ENCODE assay signal across 9 cellular contexts in the genomic region with DNA sequence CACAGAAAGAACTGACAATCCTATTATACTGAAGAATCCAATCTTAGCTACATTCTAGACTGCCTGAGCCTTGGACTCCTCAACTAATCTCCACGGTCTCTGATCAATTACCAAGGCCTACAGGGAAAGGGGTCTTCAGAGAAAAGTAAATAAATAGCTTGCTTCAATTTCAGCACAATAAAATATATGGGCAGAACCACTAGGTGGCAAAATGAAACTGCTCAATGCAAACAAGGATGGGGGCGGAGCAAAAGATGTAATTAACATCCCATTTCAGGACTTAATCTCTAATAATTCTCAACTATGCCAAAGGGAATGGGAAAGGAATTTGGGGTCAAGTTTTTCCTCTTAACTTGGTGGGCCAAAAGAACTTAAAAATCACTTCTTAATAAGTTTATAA.
A peak's percentile ranks its signal among the peaks of the same experiment; 100 is the strongest.
DNase-seq lines count a peak whose midpoint lies in the region; ATAC-seq, FAIRE-seq and TF ChIP-seq lines count a peak whose summit lies in the region.
"Had no signal": no experiment of that assay in that cellular context is flagged by ENCODE, and none has a peak within 500 bp of the region (broad histone marks: within the 10 kb centered on the region; RNA-seq: fewer than 3 reads in every experiment).

No MANE protein-coding gene starts in this region.

- no peak for FAIRE-seq in keratinocyte (lab: Jason Lieb, UNC)

- no peaks in the 10 kb centered on the region for H4K20me1 ChIP-seq in keratinocyte (ENCODE audit: control insufficient read depth, extremely low read depth, insufficient read depth, low read length)

- no peaks in the 10 kb centered on the region for H3K27me3 ChIP-seq in left ventricle myocardium inferior (ENCODE audit: low read depth)
- H3K27me3 ChIP-seq in adipocyte (replicated peaks; ENCODE audit: control insufficient read depth, insufficient read depth, low read length) = no peaks in the 10 kb centered on the region
- no peaks in the 10 kb centered on the region for H3K27me3 ChIP-seq in keratinocyte (ENCODE audit: control insufficient read depth, extremely low read depth, insufficient read depth, low read length)

- H3K27ac ChIP-seq in left ventricle myocardium inferior (replicated peaks) = no peak overlapping the region
- no peak overlapping the region for H3K27ac ChIP-seq in keratinocyte (ENCODE audit: control insufficient read depth, insufficient read depth, low read length)
- H3K27ac ChIP-seq: epithelial cell of prostate had no signal

- dilution Hi-C loops in keratinocyte (cut with MboI; ENCODE audit: extremely low pct_ligation_motif_present, low sequenced_read_pairs) = no loop called here

- no peak overlapping the region for H3K4me2 ChIP-seq in keratinocyte (ENCODE audit: control insufficient read depth, extremely low read depth, insufficient read depth, low read depth, low read length)

- no peaks in the 10 kb centered on the region for H3K9me1 ChIP-seq in keratinocyte (ENCODE audit: control insufficient read depth, extremely low read depth, insufficient read depth, low read length)

- H3K4me1 ChIP-seq in left ventricle myocardium inferior (peaks cover 22% of the 10 kb centered on the region), adipocyte (ENCODE audit: control insufficient read depth, insufficient read depth, low read length) (peaks cover 12% of the 10 kb centered on the region), keratinocyte (ENCODE audit: control insufficient read depth, extremely low read depth, insufficient read depth, low read length) (no peaks in the 10 kb centered on the region)

- ATAC-seq in left cardiac atrium (no peak), GM21381 (IDR thresholded peaks at IDR 0.05; ENCODE audit: unreplicated experiment) (no peak), GM19452 (IDR thresholded peaks at IDR 0.05; ENCODE audit: unreplicated experiment) (no peak)

- H3K4me3 ChIP-seq in left ventricle myocardium inferior (no peak overlapping the region), adipocyte (ENCODE audit: low read length) (no peak overlapping the region), keratinocyte (ENCODE audit: control insufficient read depth in 2 of 3, extremely low read depth in 1 of 3, insufficient read depth in 2 of 3, low read depth in 1 of 3, low read length in 3 of 3) (no peak overlapping the region)

- no peak overlapping the region for H2AFZ ChIP-seq in keratinocyte (ENCODE audit: control insufficient read depth, low read length)

- peak overlapping the region; percentile 11 for H3K9ac ChIP-seq in adipocyte (ENCODE audit: low read length)
- H3K9ac ChIP-seq in keratinocyte (ENCODE audit: control insufficient read depth, extremely low read depth, insufficient read depth, low read length) = no peak overlapping the region

- no peaks in the 10 kb centered on the region for H3K79me2 ChIP-seq in keratinocyte (ENCODE audit: control insufficient read depth, insufficient read depth, low read length)

- TF ChIP-seq CTCF in left ventricle myocardium inferior (IDR thresholded peaks at IDR 0.05; ENCODE audit: borderline replicate concordance) (peak; percentile 61), keratinocyte (optimal IDR thresholded peaks at IDR 0.05 in 1 of 3, IDR thresholded peaks at IDR 0.05 in 1 of 3, conservative IDR thresholded peaks at IDR 0.05 in 1 of 3; ENCODE audit: extremely low read depth in 1 of 3, insufficient read depth in 2 of 3, low read length in 3 of 3) (peak; percentile 33 to 43 (median 36))

- intact Hi-C loops in left ventricle myocardium inferior (cut with micrococcal nuclease) (loop anchor here (10.0 kb wide), 1 partner anchor 291 kb away; a partner anchor contains a TSS), left cardiac atrium (cut with DNase I) (no loop called here)

- H3K36me3 ChIP-seq in left ventricle myocardium inferior (peaks cover 6% of the 10 kb centered on the region), adipocyte (ENCODE audit: control insufficient read depth, insufficient read depth, low read length, severe bottlenecking) (peaks cover 7% of the 10 kb centered on the region), keratinocyte (ENCODE audit: control insufficient read depth in 2 of 2, extremely low read depth in 1 of 2, insufficient read depth in 2 of 2, low read length in 2 of 2) (peaks cover 0 to 2% of the 10 kb centered on the region in 2 experiments)

- H3K9me3 ChIP-seq in left ventricle myocardium inferior (replicated peaks) (peaks cover 4% of the 10 kb centered on the region), adipocyte (ENCODE audit: control insufficient read depth, low read length) (peaks cover 6% of the 10 kb centered on the region), keratinocyte (ENCODE audit: control insufficient read depth, low read depth, low read length) (no peaks in the 10 kb centered on the region)

- DNase-seq in left ventricle myocardium inferior (no peak), left cardiac atrium (no peak), NCI-H128 (lab: John Stamatoyannopoulos, UW; ENCODE audit: unreplicated experiment) (peak; percentile 2), adipocyte (ENCODE audit: low read depth) (peak; percentile 73), keratinocyte (ENCODE audit: low read depth, low spot score) (no peak), iPS-NIHi7 (ENCODE audit: extremely low spot score) (no peak)

Comparison
In these comparisons a context has a peak if more than half of its experiments do, and no peak if none do; other contexts are left out.
1. DNase-seq: peak in NCI-H128 (single experiment) and adipocyte (single experiment); none in left ventricle myocardium inferior (single experiment), left cardiac atrium (single experiment), keratinocyte (single experiment) and iPS-NIHi7 (single experiment).